ENCODE assay signal across 8 cellular contexts in genomic region chr4:41215969-41216293, GRCh38. TPM values are rescaled to one million over a fixed set of nuclear protein-coding genes. Genes with fewer than 3 reads are reported as not detected.
DNase-seq lines count a peak whose midpoint lies in the region; ATAC-seq, FAIRE-seq and TF ChIP-seq lines count a peak whose summit lies in the region.

No MANE protein-coding gene starts in this region.

- RAD21 ChIA-PET in GM12878 (lab: Charles Lee; ENCODE audit: unreplicated experiment) = interaction anchor here (0.7 to 11.9 kb wide), 7 partner anchors 12 to 367 kb away, joined by 3 to 262 read pairs (median 3); no protein-coding TSS in a partner anchor

- H3K36me3 ChIP-seq in heart left ventricle (no peaks in the 10 kb centered on the region), GM12878 (ENCODE audit: control insufficient read depth in 2 of 2, insufficient read depth in 2 of 2, low read length in 1 of 2) (no peaks in the 10 kb centered on the region), uterus (no peaks in the 10 kb centered on the region)

- no TSS peak for BruUV-seq in GM12878 (replicated peaks; lab: Mats Ljungman, UMichigan)

- SMC1A ChIA-PET in GM12878 (lab: Charles Lee; ENCODE audit: uncharacterized antibody, unreplicated experiment) = interaction anchor here (1.1 to 18.1 kb wide), 7 partner anchors 11 to 290 kb away, joined by 3 to 362 read pairs (median 5); no protein-coding TSS in a partner anchor

- in situ Hi-C loops in GM12878 (cut with MboI) = loop anchor here (5.0 to 10.0 kb wide), 3 partner anchors 239 to 481 kb away; no protein-coding TSS in a partner anchor

- H3K36me3 Mint-ChIP-seq in memory B cell = no peaks in the 10 kb centered on the region

- H3K79me2 ChIP-seq in GM12878 (ENCODE audit: control insufficient read depth, insufficient read depth, low read length) = peaks cover 28% of the 10 kb centered on the region

- H3K27ac ChIP-seq in heart left ventricle (peak overlapping the region; percentile 33 to 94 (median 85)), GM12878 (ENCODE audit: control insufficient read depth, insufficient read depth) (peak overlapping the region; percentile 62; the same call in 1 of the 2 replicates), uterus (peak overlapping the region; percentile 82 to 87)

- 18 to 50% (median 26%) methylated on average over 1 to 8 of the region's 8 CpGs for WGBS in heart left ventricle, 4 donors
- 7% methylated on average over 8 of the region's 8 CpGs for WGBS in GM12878 (ENCODE audit: insufficient coverage, insufficient replicate concordance, low lambda C conversion rate, missing lambda C conversion rate)

- no peak for TF ChIP-seq POLR2A in heart left ventricle (IDR thresholded peaks at IDR 0.05)
- TF ChIP-seq POLR2A in GM12878 (IDR thresholded peaks at IDR 0.05; ENCODE audit: low read depth, low read length) = no peak
- TF ChIP-seq POLR2A in uterus (IDR thresholded peaks at IDR 0.05) = no peak

- peaks cover 0 to 50% (median 27%) of the 10 kb centered on the region in 12 donors for H3K4me1 ChIP-seq in heart left ventricle
- no peaks in the 10 kb centered on the region; the same call in 1 of the 2 replicates for H3K4me1 ChIP-seq in GM12878 (ENCODE audit: control insufficient read depth, insufficient read depth, low read length)
- no peaks in the 10 kb centered on the region for H3K4me1 ChIP-seq in uterus

- intact Hi-C loops in heart left ventricle (cut with DNase I) (loop anchor here in 8 of 10 donors (2.0 to 10.0 kb wide), 6 partner anchors 239 to 481 kb away; no protein-coding TSS in a partner anchor), Right ventricle myocardium superior (cut with DNase I) (loop anchor here (5.0 kb wide), 1 partner anchor 289 kb away; no protein-coding TSS in a partner anchor), GM12878 (cut with micrococcal nuclease; ENCODE audit: unreplicated experiment) (loop anchor here (10.0 kb wide), 1 partner anchor 481 kb away; no protein-coding TSS in a partner anchor), uterus (cut with DNase I; ENCODE audit: low total_unique reads) (no loop called here)

- no peaks in the 10 kb centered on the region for H3K9me3 ChIP-seq in heart left ventricle
- H3K9me3 ChIP-seq in GM12878 (replicated peaks; ENCODE audit: control insufficient read depth, insufficient read depth, low read length) = no peaks in the 10 kb centered on the region
- H3K9me3 ChIP-seq in uterus = no peaks in the 10 kb centered on the region

- no peak for FAIRE-seq in GM12878 (lab: Jason Lieb, UNC)

- TF ChIP-seq CTCF in heart left ventricle (IDR thresholded peaks at IDR 0.05) (no peak), GM12878 (IDR thresholded peaks at IDR 0.05 in 2 of 3, conservative IDR thresholded peaks at IDR 0.05 in 1 of 3; ENCODE audit: control insufficient read depth in 2 of 3, extremely low read depth in 1 of 3, insufficient read depth in 1 of 3, low read depth in 3 of 3, low read length in 3 of 3) (no peak), uterus (IDR thresholded peaks at IDR 0.05) (no peak)

- peak overlapping the region; percentile 85 for H3K9ac ChIP-seq in GM12878 (ENCODE audit: control insufficient read depth, insufficient read depth, low read length)

- POLR2A ChIA-PET in GM12878 (lab: Charles Lee) = interaction anchor here (1.3 to 2.0 kb wide), 2 partner anchors 239 to 243 kb away, joined by 4 to 6 read pairs; no protein-coding TSS in a partner anchor

- CTCF ChIA-PET in GM12878 (lab: Yijun Ruan, JAX) = interaction anchor here (0.6 to 18.7 kb wide), 9 partner anchors 11 to 1785 kb away, joined by 3 to 567 read pairs (median 5); no protein-coding TSS in a partner anchor

- no peak overlapping the region for H3K27ac Mint-ChIP-seq in memory B cell

- peaks cover 25% of the 10 kb centered on the region for H3K27me3 Mint-ChIP-seq in memory B cell

- H3K4me3 ChIP-seq in heart left ventricle (peak overlapping the region; percentile 34 to 81 (median 71)), GM12878 (peak overlapping the region; percentile 78), uterus (peak overlapping the region; percentile 50 to 55)

- ATAC-seq in heart left ventricle = no peak
- no peak for ATAC-seq in Right ventricle myocardium superior (ENCODE audit: poor library complexity)
- ATAC-seq in GM12878 = no peak
- ATAC-seq in memory B cell (ENCODE audit: low read depth) = no peak

- H3K4me1 Mint-ChIP-seq in memory B cell = peaks cover 15% of the 10 kb centered on the region

- peak overlapping the region; percentile 96 for H2AFZ ChIP-seq in GM12878 (ENCODE audit: control insufficient read depth, low read depth, low read length)

- DNase-seq in heart left ventricle (no peak), Right ventricle myocardium superior (no peak), GM12878 (ENCODE audit: low read depth, low spot score) (no peak), memory B cell (ENCODE audit: low spot score in 2 of 2) (no peak), uterus (no peak), SHP77 treated with DMSO at 0.1 percent for 48 hours (lab: John Stamatoyannopoulos, UW) (no peak), NCI-H1694 treated with DMSO at 0.1 percent for 48 hours (lab: John Stamatoyannopoulos, UW) (no peak), C1 segment of cervical spinal cord (lab: John Stamatoyannopoulos, UW) (no peak)

- no peaks in the 10 kb centered on the region for H3K9me3 Mint-ChIP-seq in memory B cell

- H3K27me3 ChIP-seq in heart left ventricle = peaks cover 0 to 8% (median 0%) of the 10 kb centered on the region in 9 donors
- no peaks in the 10 kb centered on the region for H3K27me3 ChIP-seq in GM12878 (replicated peaks in 1 of 2; ENCODE audit: control insufficient read depth in 2 of 2, insufficient read depth in 2 of 2, low read length in 1 of 2)
- H3K27me3 ChIP-seq in uterus = no peaks in the 10 kb centered on the region

- H3K4me2 ChIP-seq in GM12878 (ENCODE audit: control insufficient read depth, insufficient read depth) = peak overlapping the region; percentile 19

- H4K20me1 ChIP-seq in GM12878 (ENCODE audit: control insufficient read depth, insufficient read depth) = peaks cover 2% of the 10 kb centered on the region; the same call in 1 of the 2 replicates

- peak overlapping the region; percentile 53 for H3K4me3 Mint-ChIP-seq in memory B cell

- TF ChIP-seq EP300 in GM12878 (IDR thresholded peaks at IDR 0.05; ENCODE audit: borderline replicate concordance in 1 of 2, control insufficient read depth in 1 of 2, low read depth in 2 of 2, low read length in 2 of 2) = no peak

- TF ChIP-seq RAD21 in GM12878 (IDR thresholded peaks at IDR 0.05; ENCODE audit: insufficient read depth, low read depth, low read length) = no peak

TF ChIP-seq in GM12878, 131 proteins besides CTCF, POLR2A, EP300 and RAD21 (continues in another document):
- no peak for TF ChIP-seq SREBF1 (IDR thresholded peaks at IDR 0.05; ENCODE audit: low read length)
- TF ChIP-seq DPF2 (IDR thresholded peaks at IDR 0.05) = no peak
- no peak for TF ChIP-seq ESRRA (IDR thresholded peaks at IDR 0.05; ENCODE audit: low read length)
- TF ChIP-seq IKZF2 (IDR thresholded peaks at IDR 0.05) = no peak
- no peak for TF ChIP-seq HDAC6 (IDR thresholded peaks at IDR 0.05; ENCODE audit: unreplicated experiment)
- TF ChIP-seq HDGF (IDR thresholded peaks at IDR 0.05) = no peak
- TF ChIP-seq RELA (IDR thresholded peaks at IDR 0.05; ENCODE audit: borderline replicate concordance, partially characterized antibody) = no peak
- TF ChIP-seq ZNF24 (IDR thresholded peaks at IDR 0.05) = no peak
- no peak for TF ChIP-seq CEBPB (IDR thresholded peaks at IDR 0.05; ENCODE audit: borderline replicate concordance in 1 of 2, low read depth in 2 of 2, low read length in 2 of 2)

RNA-seq across cellular contexts. Expression of gene APBB2, which starts 1.6 kb away (rescaled TPM):
- total RNA-seq in heart left ventricle = 10 to 100 TPM; 19.1 to 39.1 (median 32.1) TPM
- polyA plus RNA-seq in heart left ventricle = 1 to 10 TPM; 8.6 to 9.4 TPM
- total RNA-seq in Right ventricle myocardium superior = 22.5 TPM
- total RNA-seq in GM12878 (2013; cell fraction: nucleolus; rRNA removed) = 108 and 115 TPM in 2 replicates
- 22.2 and 23.1 TPM in 2 replicates for total RNA-seq in GM12878 (2014; rRNA removed)
- total RNA-seq in GM12878 (2014; rRNA removed; fragmentation: Illumina TruSeq; extraction: Trizol) = 17.5 and 19.7 TPM in 2 replicates
- 24.6 and 24.8 TPM in 2 replicates for total RNA-seq in GM12878 (2021)
- 4.4 TPM for polyA plus RNA-seq in GM12878 (2011; ENCODE audit: low read depth)
- polyA plus RNA-seq in GM12878 (2011; rRNA removed) = 12.1 and 18.8 TPM in 2 replicates
- 15.4 and 20.5 TPM in 2 replicates for polyA plus RNA-seq in GM12878 (2011; cell fraction: cytosol; rRNA removed)
- polyA plus RNA-seq in GM12878 (2011; cell fraction: nucleus; rRNA removed) = 18.9 and 19.3 TPM in 2 replicates
- polyA plus RNA-seq in GM12878 (2012) = 7.5 and 9.0 TPM in 2 replicates
- polyA plus RNA-seq in GM12878 (2014; fragmentation: Illumina TruSeq; extraction: Trizol) = 19.8 and 23.3 TPM in 2 replicates
- polyA plus RNA-seq in GM12878 (2014; fragmentation: Nextera tagmentation; extraction: Ambion mirVana) = 1 to 10 TPM; 2.7 to 3.1 TPM
- 10.6 and 12.5 TPM in 2 replicates for polyA plus RNA-seq in GM12878 (2014; rRNA removed)
- polyA plus RNA-seq in GM12878 (2016; fragmentation: Nextera tagmentation; extraction: Ambion mirVana) = 10 to 100 TPM; 15.9 to 19.3 TPM
- 43.5 and 47.3 TPM in 2 replicates for polyA minus RNA-seq in GM12878 (2011; rRNA and poly(A)+ RNA removed)
- polyA minus RNA-seq in GM12878 (2011; cell fraction: cytosol; rRNA and poly(A)+ RNA removed) = 10.4 and 13.5 TPM in 2 replicates
- polyA minus RNA-seq in GM12878 (2011; cell fraction: nucleus; rRNA and poly(A)+ RNA removed) = 31.8 and 43.5 TPM in 2 replicates
- 100 to 1,000 TPM in 2 of 4 donors, 10 to 100 TPM in 2; 32.4 to 133 (median 92.1) TPM for total RNA-seq in uterus

RNA-seq across cellular contexts. Expression of gene UCHL1, which starts 40.8 kb away (rescaled TPM):
- total RNA-seq in heart left ventricle = 10 to 100 TPM in 7 of 9 donors, 1 to 10 TPM in 2; 2.8 to 81.8 (median 18.6) TPM
- polyA plus RNA-seq in heart left ventricle = 10 to 100 TPM; 10.3 to 15.6 TPM
- 9.5 TPM for total RNA-seq in Right ventricle myocardium superior
- total RNA-seq in GM12878 (2013; cell fraction: nucleolus; rRNA removed) = not detected in 2 replicates
- 138 and 149 TPM in 2 replicates for total RNA-seq in GM12878 (2014; rRNA removed)
- 104 and 111 TPM in 2 replicates for total RNA-seq in GM12878 (2014; rRNA removed; fragmentation: Illumina TruSeq; extraction: Trizol)
- total RNA-seq in GM12878 (2021) = 102 and 107 TPM in 2 replicates
- polyA plus RNA-seq in GM12878 (2011; ENCODE audit: low read depth) = 49.9 TPM
- 0.14 and 0.29 TPM in 2 replicates for polyA plus RNA-seq in GM12878 (2011; rRNA removed)
- 0.40 and 0.55 TPM in 2 replicates for polyA plus RNA-seq in GM12878 (2011; cell fraction: cytosol; rRNA removed)
- 0.29 and 0.37 TPM in 2 replicates for polyA plus RNA-seq in GM12878 (2011; cell fraction: nucleus; rRNA removed)
- polyA plus RNA-seq in GM12878 (2012) = 31.9 and 46.9 TPM in 2 replicates
- polyA plus RNA-seq in GM12878 (2014; fragmentation: Illumina TruSeq; extraction: Trizol) = 130 and 178 TPM in 2 replicates
- 10 to 100 TPM; 41.2 to 84.3 TPM for polyA plus RNA-seq in GM12878 (2014; fragmentation: Nextera tagmentation; extraction: Ambion mirVana)
- polyA plus RNA-seq in GM12878 (2014; rRNA removed) = 142 and 153 TPM in 2 replicates
- 100 to 1,000 TPM; 169 to 175 TPM for polyA plus RNA-seq in GM12878 (2016; fragmentation: Nextera tagmentation; extraction: Ambion mirVana)
- polyA minus RNA-seq in GM12878 (2011; rRNA and poly(A)+ RNA removed) = not detected in 2 replicates
- not detected in 2 replicates for polyA minus RNA-seq in GM12878 (2011; cell fraction: cytosol; rRNA and poly(A)+ RNA removed)
- polyA minus RNA-seq in GM12878 (2011; cell fraction: nucleus; rRNA and poly(A)+ RNA removed) = not detected in 2 replicates
- 10 to 100 TPM in 3 of 4 donors, 1 to 10 TPM in 1; 3.5 to 81.4 (median 46.4) TPM for total RNA-seq in uterus
